1 cellular context compared by ENCODE assay signal in the genomic region with DNA sequence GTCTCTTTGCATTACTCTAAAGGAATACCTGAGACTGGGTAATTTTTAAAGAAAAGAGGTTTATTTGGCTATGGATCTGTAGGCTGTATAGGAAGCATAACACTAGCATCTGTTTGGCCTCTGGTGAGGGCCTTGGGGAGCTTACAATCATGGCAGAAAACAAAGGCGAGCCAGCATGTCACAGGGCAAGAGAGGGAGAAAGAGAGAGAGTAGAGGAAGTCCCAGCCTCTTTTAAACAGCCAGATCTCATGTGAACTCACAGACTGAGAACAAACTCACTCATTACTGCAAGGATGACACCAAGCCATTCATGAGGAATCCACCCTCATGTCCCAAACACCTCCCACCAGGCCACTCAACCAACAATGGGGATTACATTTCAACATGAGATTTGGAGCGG.
TF ChIP-seq lines count a peak whose summit lies in the region.

No MANE protein-coding gene starts in this region.

TF ChIP-seq in K562, 482 proteins besides CTCF, POLR2A, EP300 and RAD21 (continued from another document):
- TF ChIP-seq ZNF766 (CRISPR knock-in tag; conservative IDR thresholded peaks at IDR 0.05) (peak; percentile 96), SOX6 (IDR thresholded peaks at IDR 0.05) (0 out of 2 replicates have a peak, but pooled peaks have one; percentile 15), ARNT (IDR thresholded peaks at IDR 0.05) (peak in 1 of 2 experiments; percentile 24; a peak in 1 of 4 replicates), POLR2B (IDR thresholded peaks at IDR 0.05; ENCODE audit: low read depth, partially characterized antibody) (peak; percentile 26), BACH1 (tag; IDR thresholded peaks at IDR 0.05) (peak; percentile 37; the same call in 1 of the 2 replicates), RBFOX2 (IDR thresholded peaks at IDR 0.05; ENCODE audit: low read depth, low read length) (peak; percentile 42; the same call in 1 of the 2 replicates), CHD2 (IDR thresholded peaks at IDR 0.05; ENCODE audit: low read depth, low read length) (no peak), HEY1 (CRISPR knock-in tag; IDR thresholded peaks at IDR 0.05; ENCODE audit: borderline replicate concordance) (no peak), YY1 (IDR thresholded peaks at IDR 0.05; ENCODE audit: borderline replicate concordance in 1 of 3, control insufficient read depth in 1 of 3, extremely low read depth in 1 of 3, insufficient read depth in 3 of 3, insufficient read length in 1 of 3, insufficient replicate concordance in 2 of 3, low read depth in 1 of 3, low read length in 2 of 3) (peak in 1 of 3 experiments; percentile 36), ZNF175 (CRISPR knock-in tag; IDR thresholded peaks at IDR 0.05; ENCODE audit: low read depth) (peak; percentile 1; the same call in 1 of the 2 replicates), TBP (optimal IDR thresholded peaks at IDR 0.05; ENCODE audit: low read depth, low read length) (peak; percentile 35)
- TF ChIP-seq, protein P1, sequence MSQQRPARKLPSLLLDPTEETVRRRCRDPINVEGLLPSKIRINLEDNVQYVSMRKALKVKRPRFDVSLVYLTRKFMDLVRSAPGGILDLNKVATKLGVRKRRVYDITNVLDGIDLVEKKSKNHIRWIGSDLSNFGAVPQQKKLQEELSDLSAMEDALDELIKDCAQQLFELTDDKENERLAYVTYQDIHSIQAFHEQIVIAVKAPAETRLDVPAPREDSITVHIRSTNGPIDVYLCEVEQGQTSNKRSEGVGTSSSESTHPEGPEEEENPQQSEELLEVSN (IDR thresholded peaks at IDR 0.05; ENCODE audit: borderline replicate concordance in 1 of 2, extremely low read depth in 1 of 2, insufficient read depth in 1 of 2, insufficient read length in 1 of 2, low read depth in 1 of 2, low read length in 1 of 2, poor library complexity in 1 of 2, severe bottlenecking in 1 of 2), result peak in 1 of 2 experiments; percentile 27
- TF ChIP-seq, protein P2, sequence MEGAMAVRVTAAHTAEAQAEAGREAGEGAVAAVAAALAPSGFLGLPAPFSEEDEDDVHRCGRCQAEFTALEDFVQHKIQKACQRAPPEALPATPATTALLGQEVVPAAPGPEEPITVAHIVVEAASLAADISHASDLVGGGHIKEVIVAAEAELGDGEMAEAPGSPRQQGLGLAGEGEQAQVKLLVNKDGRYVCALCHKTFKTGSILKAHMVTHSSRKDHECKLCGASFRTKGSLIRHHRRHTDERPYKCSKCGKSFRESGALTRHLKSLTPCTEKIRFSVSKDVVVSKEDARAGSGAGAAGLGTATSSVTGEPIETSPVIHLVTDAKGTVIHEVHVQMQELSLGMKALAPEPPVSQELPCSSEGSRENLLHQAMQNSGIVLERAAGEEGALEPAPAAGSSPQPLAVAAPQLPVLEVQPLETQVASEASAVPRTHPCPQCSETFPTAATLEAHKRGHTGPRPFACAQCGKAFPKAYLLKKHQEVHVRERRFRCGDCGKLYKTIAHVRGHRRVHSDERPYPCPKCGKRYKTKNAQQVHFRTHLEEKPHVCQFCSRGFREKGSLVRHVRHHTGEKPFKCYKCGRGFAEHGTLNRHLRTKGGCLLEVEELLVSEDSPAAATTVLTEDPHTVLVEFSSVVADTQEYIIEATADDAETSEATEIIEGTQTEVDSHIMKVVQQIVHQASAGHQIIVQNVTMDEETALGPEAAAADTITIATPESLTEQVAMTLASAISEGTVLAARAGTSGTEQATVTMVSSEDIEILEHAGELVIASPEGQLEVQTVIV (CRISPR knock-in tag; IDR thresholded peaks at IDR 0.05; ENCODE audit: borderline replicate concordance), result no peak
- TF ChIP-seq, protein P3, sequence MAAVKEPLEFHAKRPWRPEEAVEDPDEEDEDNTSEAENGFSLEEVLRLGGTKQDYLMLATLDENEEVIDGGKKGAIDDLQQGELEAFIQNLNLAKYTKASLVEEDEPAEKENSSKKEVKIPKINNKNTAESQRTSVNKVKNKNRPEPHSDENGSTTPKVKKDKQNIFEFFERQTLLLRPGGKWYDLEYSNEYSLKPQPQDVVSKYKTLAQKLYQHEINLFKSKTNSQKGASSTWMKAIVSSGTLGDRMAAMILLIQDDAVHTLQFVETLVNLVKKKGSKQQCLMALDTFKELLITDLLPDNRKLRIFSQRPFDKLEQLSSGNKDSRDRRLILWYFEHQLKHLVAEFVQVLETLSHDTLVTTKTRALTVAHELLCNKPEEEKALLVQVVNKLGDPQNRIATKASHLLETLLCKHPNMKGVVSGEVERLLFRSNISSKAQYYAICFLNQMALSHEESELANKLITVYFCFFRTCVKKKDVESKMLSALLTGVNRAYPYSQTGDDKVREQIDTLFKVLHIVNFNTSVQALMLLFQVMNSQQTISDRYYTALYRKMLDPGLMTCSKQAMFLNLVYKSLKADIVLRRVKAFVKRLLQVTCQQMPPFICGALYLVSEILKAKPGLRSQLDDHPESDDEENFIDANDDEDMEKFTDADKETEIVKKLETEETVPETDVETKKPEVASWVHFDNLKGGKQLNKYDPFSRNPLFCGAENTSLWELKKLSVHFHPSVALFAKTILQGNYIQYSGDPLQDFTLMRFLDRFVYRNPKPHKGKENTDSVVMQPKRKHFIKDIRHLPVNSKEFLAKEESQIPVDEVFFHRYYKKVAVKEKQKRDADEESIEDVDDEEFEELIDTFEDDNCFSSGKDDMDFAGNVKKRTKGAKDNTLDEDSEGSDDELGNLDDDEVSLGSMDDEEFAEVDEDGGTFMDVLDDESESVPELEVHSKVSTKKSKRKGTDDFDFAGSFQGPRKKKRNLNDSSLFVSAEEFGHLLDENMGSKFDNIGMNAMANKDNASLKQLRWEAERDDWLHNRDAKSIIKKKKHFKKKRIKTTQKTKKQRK (IDR thresholded peaks at IDR 0.05; ENCODE audit: borderline replicate concordance, low read depth, low read length), result no peak
